Comparison of ENCODE assay signal across 25 cellular contexts in genomic region chr4:73597594-73597993, GRCh38. TPM values are rescaled to one million over a fixed set of nuclear protein-coding genes. Genes with fewer than 3 reads are reported as not detected.
A peak's percentile ranks its signal among the peaks of the same experiment; 100 is the strongest.
DNase-seq lines count a peak whose midpoint lies in the region; ATAC-seq, FAIRE-seq and TF ChIP-seq lines count a peak whose summit lies in the region.
"Had no signal": no experiment of that assay in that cellular context is flagged by ENCODE, and none has a peak within 500 bp of the region (broad histone marks: within the 10 kb centered on the region; RNA-seq: fewer than 3 reads in every experiment).

No MANE protein-coding gene starts in this region.

- POLR2A ChIA-PET in SK-N-SH (lab: Yijun Ruan, JAX) (no interaction called here), GM12878 (lab: Charles Lee) (interaction anchor here (0.7 to 1.5 kb wide), 3 partner anchors 10 to 57 kb away, joined by 3 to 5 read pairs (median 5); no protein-coding TSS in a partner anchor)

- H2AK5ac ChIP-seq in mesenchymal stem cell (ENCODE audit: low read length, severe bottlenecking) = peak overlapping the region; percentile 15

- H3K36me3 ChIP-seq in SK-N-SH (replicated peaks in 1 of 2; ENCODE audit: control insufficient read depth in 1 of 2, insufficient read depth in 2 of 2, low read length in 1 of 2) = no peaks in the 10 kb centered on the region
- peaks cover 88% of the 10 kb centered on the region for H3K36me3 ChIP-seq in OCI-LY1 (ENCODE audit: insufficient read depth, low read length)
- H3K36me3 ChIP-seq in GM12878 (ENCODE audit: control insufficient read depth in 2 of 2, insufficient read depth in 2 of 2, low read length in 1 of 2) = no peaks in the 10 kb centered on the region
- H3K36me3 ChIP-seq in mesenchymal stem cell (ENCODE audit: control insufficient read depth in 1 of 2, insufficient read depth in 2 of 2, low read depth in 1 of 2, low read length in 2 of 2) = no peaks in the 10 kb centered on the region
- H3K36me3 ChIP-seq: BLaER1 treated with 17β-estradiol and CSF1 and Interleukin-3, amounts not matched to agents 10 nM and 100 nM had no signal

- H3K4me1 ChIP-seq in SK-N-SH (ENCODE audit: control insufficient read depth in 1 of 2, insufficient read depth in 2 of 2, low read depth in 1 of 2, low read length in 1 of 2) (no peaks in the 10 kb centered on the region), OCI-LY1 (ENCODE audit: insufficient read depth, low read length, severe bottlenecking) (peaks cover 86% of the 10 kb centered on the region), GM12878 (ENCODE audit: control insufficient read depth, insufficient read depth, low read length) (peaks cover 3% of the 10 kb centered on the region; the same call in 1 of the 2 replicates), mesenchymal stem cell (ENCODE audit: control insufficient read depth, insufficient read depth, low read depth, low read length) (peaks cover 7% of the 10 kb centered on the region)

- H3K14ac ChIP-seq in mesenchymal stem cell (ENCODE audit: low read length in 2 of 2) = no peak overlapping the region

- TF ChIP-seq POLR2A in GM12878 (IDR thresholded peaks at IDR 0.05; ENCODE audit: low read depth, low read length) (no peak), GM18505 (IDR thresholded peaks at IDR 0.05; ENCODE audit: borderline replicate concordance, extremely low read depth, insufficient read depth, insufficient read length) (no peak)

- ATAC-seq in SK-N-SH treated with all-trans-retinoic acid at 6 μM for 48 hours = no peak
- no peak for ATAC-seq in GM12878
- no peak for ATAC-seq in GM18505 (IDR thresholded peaks at IDR 0.05; ENCODE audit: unreplicated experiment)
- ATAC-seq: CD8-positive, alpha-beta T cell had no signal

- RAD21 ChIA-PET in GM12878 (lab: Charles Lee; ENCODE audit: unreplicated experiment) = interaction anchor here (0.6 to 5.4 kb wide), 5 partner anchors 9 to 389 kb away, joined by 3 to 21 read pairs (median 4); no protein-coding TSS in a partner anchor

- SMC1A ChIA-PET in GM12878 (lab: Charles Lee; ENCODE audit: uncharacterized antibody, unreplicated experiment) = interaction anchor here (0.7 to 7.4 kb wide), 8 partner anchors 9 to 79 kb away, joined by 3 to 146 read pairs (median 4); partner anchors contain the start of gene RASSF6

- H4K8ac ChIP-seq in mesenchymal stem cell (ENCODE audit: low read length) = no peak overlapping the region

- H3F3A ChIP-seq in SK-N-SH (replicated peaks; ENCODE audit: insufficient read depth) = no peaks in the 10 kb centered on the region
- peaks cover 2% of the 10 kb centered on the region; the same call in 1 of the 2 replicates for H3F3A ChIP-seq in OCI-LY1 (ENCODE audit: insufficient read depth, low read length)

- DNase-seq in SK-N-SH (no peak), GM12878 (ENCODE audit: low read depth, low spot score) (no peak), mesenchymal stem cell (no peak), NK-92 (lab: John Stamatoyannopoulos, UW; ENCODE audit: unreplicated experiment) (no peak)
- DNase-seq in activated T-cell treated with anti-CD3 and anti-CD28 coated beads, Interleukin-2, amount 50 U/mL, for 24 hours = no peak
- DNase-seq: Calu3; CD8-positive, alpha-beta T cell; DMS79 treated with DMSO at 0.1 percent for 48 hours; EL; GM23248; HCEC 1CT; HFFc6; IMR-90; KBM-7 had no signal

- H4K91ac ChIP-seq in mesenchymal stem cell (ENCODE audit: low read length) = no peak overlapping the region

- H3K27me3 ChIP-seq in SK-N-SH (ENCODE audit: insufficient read depth) (peaks cover 5% of the 10 kb centered on the region), OCI-LY1 (ENCODE audit: insufficient read depth, low read length) (no peaks in the 10 kb centered on the region), GM12878 (replicated peaks in 1 of 2; ENCODE audit: control insufficient read depth in 2 of 2, insufficient read depth in 2 of 2, low read length in 1 of 2) (no peaks in the 10 kb centered on the region), mesenchymal stem cell (ENCODE audit: control insufficient read depth in 1 of 2, insufficient read depth in 1 of 2, low read length in 2 of 2) (no peaks in the 10 kb centered on the region)
- H3K27me3 ChIP-seq: BLaER1 treated with 17β-estradiol and CSF1 and Interleukin-3, amounts not matched to agents 10 nM and 100 nM had no signal

- no peak overlapping the region for H2BK12ac ChIP-seq in mesenchymal stem cell (ENCODE audit: low read length in 2 of 2)

- no peak overlapping the region for H2BK15ac ChIP-seq in mesenchymal stem cell (ENCODE audit: low read depth, poor library complexity, severe bottlenecking)

- no peak overlapping the region for H3K18ac ChIP-seq in mesenchymal stem cell (ENCODE audit: low read depth in 1 of 2, low read length in 2 of 2)

- no peak for TF ChIP-seq CTCF in SK-N-SH (IDR thresholded peaks at IDR 0.05)
- TF ChIP-seq CTCF in OCI-LY1 (IDR thresholded peaks at IDR 0.05; ENCODE audit: low read length) = no peak
- no peak for TF ChIP-seq CTCF in GM12878 (IDR thresholded peaks at IDR 0.05 in 2 of 3, conservative IDR thresholded peaks at IDR 0.05 in 1 of 3; ENCODE audit: control insufficient read depth in 2 of 3, extremely low read depth in 1 of 3, insufficient read depth in 1 of 3, low read depth in 3 of 3, low read length in 3 of 3)

- no peak overlapping the region for H2BK120ac ChIP-seq in mesenchymal stem cell (ENCODE audit: low read depth, low read length)

- no peaks in the 10 kb centered on the region for H3K9me3 Mint-ChIP-seq in activated T-cell treated with anti-CD3 and anti-CD28 coated beads, Interleukin-2, amount 50 U/mL, for 24 hours
- H3K9me3 Mint-ChIP-seq: CD8-positive, alpha-beta T cell; HFFc6 had no signal

- no peaks in the 10 kb centered on the region for H3K79me1 ChIP-seq in mesenchymal stem cell (replicated peaks; ENCODE audit: low read length, poor library complexity, severe bottlenecking)

- H3K27ac Mint-ChIP-seq in activated T-cell treated with anti-CD3 and anti-CD28 coated beads, Interleukin-2, amount 50 U/mL, for 24 hours = no peak overlapping the region
- H3K27ac Mint-ChIP-seq: B cell; CD8-positive, alpha-beta T cell; HFFc6 had no signal

- no peak overlapping the region for H3K4me3 Mint-ChIP-seq in activated T-cell treated with anti-CD3 and anti-CD28 coated beads, Interleukin-2, amount 50 U/mL, for 24 hours
- H3K4me3 Mint-ChIP-seq: B cell; CD8-positive, alpha-beta T cell; HFFc6 had no signal

- H3K9ac ChIP-seq in SK-N-SH (no peak overlapping the region), OCI-LY1 (ENCODE audit: low read length) (no peak overlapping the region), GM12878 (ENCODE audit: control insufficient read depth, insufficient read depth, low read length) (no peak overlapping the region), mesenchymal stem cell (ENCODE audit: low read length) (no peak overlapping the region)
- H3K9ac ChIP-seq: BLaER1 treated with 17β-estradiol and CSF1 and Interleukin-3, amounts not matched to agents 10 nM and 100 nM; GM23248 had no signal

- no peak overlapping the region for H3K23ac ChIP-seq in mesenchymal stem cell (ENCODE audit: low read length in 2 of 2)

- H2BK5ac ChIP-seq in mesenchymal stem cell (ENCODE audit: low read depth, low read length, poor library complexity, severe bottlenecking) = no peak overlapping the region

- intact Hi-C loops in GM12878 (cut with micrococcal nuclease; ENCODE audit: unreplicated experiment) = loop anchor here (10.0 kb wide), 1 partner anchor 343 kb away; the partner anchor contains the start of gene ANKRD17

- H3K79me2 ChIP-seq in SK-N-SH (ENCODE audit: insufficient read depth) (no peaks in the 10 kb centered on the region), OCI-LY1 (ENCODE audit: insufficient read depth, low read length) (no peaks in the 10 kb centered on the region; the same call in 1 of the 2 replicates), GM12878 (ENCODE audit: control insufficient read depth, insufficient read depth, low read length) (no peaks in the 10 kb centered on the region)

- no peak overlapping the region for H3K4me3 ChIP-seq in SK-N-SH (ENCODE audit: low read depth in 2 of 2, low read length in 1 of 2)
- no peak overlapping the region for H3K4me3 ChIP-seq in OCI-LY1 (ENCODE audit: low read depth, low read length, poor library complexity, severe bottlenecking)
- H3K4me3 ChIP-seq in GM12878 = no peak overlapping the region
- H3K4me3 ChIP-seq in mesenchymal stem cell (ENCODE audit: insufficient read depth in 1 of 2, low read depth in 1 of 2, low read length in 2 of 2) = no peak overlapping the region
- H3K4me3 ChIP-seq: BLaER1 treated with 17β-estradiol and CSF1 and Interleukin-3, amounts not matched to agents 10 nM and 100 nM; GM23248 had no signal

- H3K36me3 Mint-ChIP-seq in activated T-cell treated with anti-CD3 and anti-CD28 coated beads, Interleukin-2, amount 50 U/mL, for 24 hours (ENCODE audit: low read depth) = no peaks in the 10 kb centered on the region
- H3K36me3 Mint-ChIP-seq: CD8-positive, alpha-beta T cell had no signal

- H3K4me1 Mint-ChIP-seq in activated T-cell treated with anti-CD3 and anti-CD28 coated beads, Interleukin-2, amount 50 U/mL, for 24 hours (ENCODE audit: low read depth) = no peaks in the 10 kb centered on the region

- TF ChIP-seq EP300 in SK-N-SH (IDR thresholded peaks at IDR 0.05; ENCODE audit: borderline replicate concordance in 1 of 2, low read depth in 1 of 2, low read length in 1 of 2) (no peak), GM12878 (IDR thresholded peaks at IDR 0.05; ENCODE audit: borderline replicate concordance in 1 of 2, control insufficient read depth in 1 of 2, low read depth in 2 of 2, low read length in 2 of 2) (no peak)

- no peaks in the 10 kb centered on the region for H4K20me1 ChIP-seq in SK-N-SH (ENCODE audit: insufficient read depth)
- H4K20me1 ChIP-seq in OCI-LY1 (ENCODE audit: insufficient read depth, low read length) = no peaks in the 10 kb centered on the region
- H4K20me1 ChIP-seq in GM12878 (ENCODE audit: control insufficient read depth, insufficient read depth) = no peaks in the 10 kb centered on the region
- H4K20me1 ChIP-seq: BLaER1 treated with 17β-estradiol and CSF1 and Interleukin-3, amounts not matched to agents 10 nM and 100 nM had no signal

- in situ Hi-C loops in GM12878 (cut with MboI) = no loop called here

- no peak overlapping the region for H3K4ac ChIP-seq in mesenchymal stem cell (ENCODE audit: low read depth in 1 of 2, low read length in 2 of 2)

- H3K4me2 ChIP-seq in SK-N-SH = no peak overlapping the region
- H3K4me2 ChIP-seq in OCI-LY1 (ENCODE audit: low read length) = no peak overlapping the region
- H3K4me2 ChIP-seq in GM12878 (ENCODE audit: control insufficient read depth, insufficient read depth) = no peak overlapping the region
- H3K4me2 ChIP-seq in mesenchymal stem cell (ENCODE audit: low read length, poor library complexity, severe bottlenecking) = no peak overlapping the region
- H3K4me2 ChIP-seq: BLaER1 treated with 17β-estradiol and CSF1 and Interleukin-3, amounts not matched to agents 10 nM and 100 nM had no signal

- H3K9me2 ChIP-seq in SK-N-SH (no peaks in the 10 kb centered on the region), OCI-LY1 (ENCODE audit: low read depth, low read length) (no peaks in the 10 kb centered on the region)

- no peak for FAIRE-seq in GM12878 (lab: Jason Lieb, UNC)
- FAIRE-seq: GM12891, H54, HTR-8/SVneo had no signal

- no peaks in the 10 kb centered on the region for H3K27me3 Mint-ChIP-seq in activated T-cell treated with anti-CD3 and anti-CD28 coated beads, Interleukin-2, amount 50 U/mL, for 24 hours
- H3K27me3 Mint-ChIP-seq: B cell had no signal

- H3K9me3 ChIP-seq in SK-N-SH (no peaks in the 10 kb centered on the region), OCI-LY1 (ENCODE audit: low read length) (0 out of 2 replicates have a peak, but pooled peaks cover 4% of the 10 kb centered on the region), GM12878 (replicated peaks; ENCODE audit: control insufficient read depth, insufficient read depth, low read length) (peaks cover 3% of the 10 kb centered on the region; the same call in 2 of the 3 replicates), mesenchymal stem cell (ENCODE audit: control insufficient read depth, low read length) (no peaks in the 10 kb centered on the region)

- CTCF ChIA-PET in SK-N-SH (lab: Yijun Ruan, JAX) = no interaction called here
- CTCF ChIA-PET in GM12878 (lab: Yijun Ruan, JAX) = interaction anchor here (0.6 to 7.4 kb wide), 9 partner anchors 9 to 76 kb away, joined by 3 to 149 read pairs (median 14); partner anchors contain the start of gene RASSF6

- H2AFZ ChIP-seq in SK-N-SH (ENCODE audit: low read depth) (no peak overlapping the region), OCI-LY1 (ENCODE audit: low read length) (no peak overlapping the region), GM12878 (ENCODE audit: control insufficient read depth, low read depth, low read length) (no peak overlapping the region), mesenchymal stem cell (ENCODE audit: low read depth, low read length) (no peak overlapping the region)
- H2AFZ ChIP-seq: GM23248 had no signal

- TF ChIP-seq RAD21 in SK-N-SH (IDR thresholded peaks at IDR 0.05; ENCODE audit: low read length) = no peak
- TF ChIP-seq RAD21 in GM12878 (IDR thresholded peaks at IDR 0.05; ENCODE audit: insufficient read depth, low read depth, low read length) = no peak

- H3K27ac ChIP-seq in SK-N-SH (ENCODE audit: low read depth in 2 of 2, low read length in 1 of 2) = no peak overlapping the region
- H3K27ac ChIP-seq in OCI-LY1 (ENCODE audit: low read depth, low read length, poor library complexity, severe bottlenecking) = peak overlapping the region; percentile 100
- no peak overlapping the region for H3K27ac ChIP-seq in GM12878 (ENCODE audit: control insufficient read depth, insufficient read depth)
- H3K27ac ChIP-seq in mesenchymal stem cell (ENCODE audit: low read length, poor library complexity, severe bottlenecking) = no peak overlapping the region
- H3K27ac ChIP-seq: 22Rv1; BLaER1 treated with 17β-estradiol and CSF1 and Interleukin-3, amounts not matched to agents 10 nM and 100 nM; GM23248 had no signal

- no TSS peak for BruUV-seq in GM12878 (replicated peaks; lab: Mats Ljungman, UMichigan)

RNA-seq across cellular contexts. Expression of gene RASSF6, which starts 22.6 kb away (rescaled TPM):
- not detected in 2 replicates for polyA plus RNA-seq in SK-N-SH (2012; rRNA removed)
- polyA plus RNA-seq in SK-N-SH (2012; cell fraction: cytosol; rRNA removed) = not detected in 2 replicates
- not detected in 2 replicates for polyA plus RNA-seq in SK-N-SH (2012; cell fraction: nucleus; rRNA removed)
- total RNA-seq in GM12878 (2013; cell fraction: nucleolus; rRNA removed) = 7.9 and 10.8 TPM in 2 replicates
- 0.28 and 0.33 TPM in 2 replicates for total RNA-seq in GM12878 (2014; rRNA removed)
- total RNA-seq in GM12878 (2014; rRNA removed; fragmentation: Illumina TruSeq; extraction: Trizol) = 0.55 and 0.76 TPM in 2 replicates
- total RNA-seq in GM12878 (2021) = 0.43 and 0.62 TPM in 2 replicates
- polyA plus RNA-seq in GM12878 (2011; ENCODE audit: low read depth) = 0.50 TPM
- 2.9 and 4.9 TPM in 2 replicates for polyA plus RNA-seq in GM12878 (2011; rRNA removed)
- polyA plus RNA-seq in GM12878 (2011; cell fraction: cytosol; rRNA removed) = 0.93 and 1.3 TPM in 2 replicates
- polyA plus RNA-seq in GM12878 (2011; cell fraction: nucleus; rRNA removed) = 2.8 and 3.9 TPM in 2 replicates
- polyA plus RNA-seq in GM12878 (2012) = 0.58 and 0.88 TPM in 2 replicates
- 0.57 and 0.74 TPM in 2 replicates for polyA plus RNA-seq in GM12878 (2014; fragmentation: Illumina TruSeq; extraction: Trizol)
- under 1 TPM; 0.35 to 0.40 TPM for polyA plus RNA-seq in GM12878 (2014; fragmentation: Nextera tagmentation; extraction: Ambion mirVana)
- 0.56 and 0.69 TPM in 2 replicates for polyA plus RNA-seq in GM12878 (2014; rRNA removed)
- under 1 TPM; 0.33 to 0.52 TPM for polyA plus RNA-seq in GM12878 (2016; fragmentation: Nextera tagmentation; extraction: Ambion mirVana)
- 2.1 TPM in 2 replicates for polyA minus RNA-seq in GM12878 (2011; rRNA and poly(A)+ RNA removed)
- 1.2 TPM in 2 replicates for polyA minus RNA-seq in GM12878 (2011; cell fraction: cytosol; rRNA and poly(A)+ RNA removed)
- polyA minus RNA-seq in GM12878 (2011; cell fraction: nucleus; rRNA and poly(A)+ RNA removed) = 3.5 and 8.0 TPM in 2 replicates
- 0.52 TPM for polyA plus RNA-seq in mesenchymal stem cell (2013, experiment 1 of 2)
- polyA plus RNA-seq in mesenchymal stem cell (2013, experiment 2 of 2) = 0.40 TPM
- total RNA-seq: A673; CD8-positive, alpha-beta T cell; G401; GM23248; HFFc6; IMR-90 had no signal
- polyA plus RNA-seq: GM23248, IMR-90 had no signal
